Comparison of ENCODE assay signal across 12 cellular contexts in genomic region chr9:90838098-90838497, GRCh38. TPM values are rescaled to one million over a fixed set of nuclear protein-coding genes. Genes with fewer than 3 reads are reported as not detected.
DNase-seq lines count a peak whose midpoint lies in the region; ATAC-seq and TF ChIP-seq lines count a peak whose summit lies in the region.
"Had no signal": no experiment of that assay in that cellular context is flagged by ENCODE, and none has a peak within 500 bp of the region (broad histone marks: within the 10 kb centered on the region; RNA-seq: fewer than 3 reads in every experiment).

No MANE protein-coding gene starts in this region.

- H2BK15ac ChIP-seq in H9 (ENCODE audit: low read depth, low read length) = no peak overlapping the region

- H3K9ac ChIP-seq in BLaER1 (no peak overlapping the region), H9 (ENCODE audit: extremely low read depth, insufficient read length, low read length) (no peak overlapping the region)

- DNase-seq in H9 (peak; percentile 19), RWPE2 (ENCODE audit: low spot score) (no peak), immature natural killer cell (no peak)
- no peak for DNase-seq in stimulated activated CD4-positive, alpha-beta T cell treated with anti-CD3 and anti-CD28 coated beads, Interleukin-12 subunit alpha, Interleukin-12 subunit beta, amount 100 ng/mL, for 4 hours
- DNase-seq in activated CD4-positive, alpha-beta T cell treated with anti-CD3 and anti-CD28 coated beads for 48 hours = no peak
- DNase-seq: stimulated activated naive CD8-positive, alpha-beta T cell treated with anti-CD3 and anti-CD28 coated beads, Interleukin-15, Interleukin-2, amounts not matched to agents 100 U/mL and 50 U/mL, for 24 hours had no signal

- H3K27ac ChIP-seq in BLaER1 = peak overlapping the region; percentile 31; the same call in 1 of the 2 replicates
- H3K27ac ChIP-seq in H9 (ENCODE audit: insufficient read length, low read depth, low read length) = no peak overlapping the region
- H3K27ac ChIP-seq in RWPE2 (ENCODE audit: poor library complexity, severe bottlenecking) = no peak overlapping the region
- H3K27ac ChIP-seq: right atrium auricular region had no signal

- peaks cover 66% of the 10 kb centered on the region for H4K20me1 ChIP-seq in BLaER1
- no peaks in the 10 kb centered on the region for H4K20me1 ChIP-seq in H9 (ENCODE audit: control insufficient read depth, insufficient read depth, insufficient read length)

- no peak overlapping the region for H3K4me3 ChIP-seq in BLaER1
- H3K4me3 ChIP-seq in RWPE2 (ENCODE audit: severe bottlenecking) = no peak overlapping the region
- H3K4me3 ChIP-seq: right atrium auricular region had no signal

- no peak overlapping the region for H4K8ac ChIP-seq in H9 (replicated peaks; ENCODE audit: insufficient read length, low read depth, low read length)

- H3K4me2 ChIP-seq in BLaER1 (peak overlapping the region; percentile 76), H9 (ENCODE audit: insufficient read depth, insufficient read length, low read length) (no peak overlapping the region)

- H3K4me3 Mint-ChIP-seq in H9 (no peak overlapping the region), immature natural killer cell (peak overlapping the region in 2 of 5 donors; percentile 23 to 28)
- H3K4me3 Mint-ChIP-seq: activated naive CD4-positive, alpha-beta T cell treated with anti-CD3 and anti-CD28 coated beads, Interleukin-2, amount 50 U/mL, for 24 hours had no signal

- H3K27me3 Mint-ChIP-seq in H9 (ENCODE audit: low read depth) (no peaks in the 10 kb centered on the region), immature natural killer cell (ENCODE audit: low read depth in 3 of 3) (peaks cover 0 to 5% (median 2%) of the 10 kb centered on the region in 3 donors)

- no peak overlapping the region for H2BK120ac ChIP-seq in H9 (ENCODE audit: low read depth, low read length, poor library complexity, severe bottlenecking)

- no peak overlapping the region for H3K56ac ChIP-seq in H9 (ENCODE audit: insufficient read length, low read depth, low read length)

- H2AFZ ChIP-seq in H9 (ENCODE audit: low read length) = no peak overlapping the region

- no peak overlapping the region for H2BK20ac ChIP-seq in H9 (ENCODE audit: low read depth, low read length, poor library complexity, severe bottlenecking)

- H3K14ac ChIP-seq in H9 (ENCODE audit: insufficient read depth, low read length) = no peak overlapping the region

- H3K27ac Mint-ChIP-seq in H9 (peak overlapping the region in 1 of 3 experiments; percentile 7; a peak in 1 of 7 replicates), immature natural killer cell (peak overlapping the region in 5 of 6 donors; percentile 15 to 77 (median 65))
- H3K27ac Mint-ChIP-seq: activated naive CD4-positive, alpha-beta T cell treated with anti-CD3 and anti-CD28 coated beads, Interleukin-2, amount 50 U/mL, for 24 hours had no signal

- H3K36me3 Mint-ChIP-seq in H9 (ENCODE audit: insufficient read depth in 1 of 3, low read depth in 3 of 3) (peaks cover 0 to 2% (median 0%) of the 10 kb centered on the region in 3 experiments; a peak in 2 of 7 replicates), immature natural killer cell (peaks cover 0 to 3% (median 0%) of the 10 kb centered on the region in 3 donors)
- H3K36me3 Mint-ChIP-seq: activated naive CD4-positive, alpha-beta T cell treated with anti-CD3 and anti-CD28 coated beads, Interleukin-2, amount 50 U/mL, for 24 hours had no signal

- TF ChIP-seq CTCF in H9 (conservative IDR thresholded peaks at IDR 0.05) (peak; percentile 44; the same call in 2 of the 3 replicates), RWPE2 (IDR thresholded peaks at IDR 0.05; ENCODE audit: poor library complexity, severe bottlenecking) (no peak)

- no peak overlapping the region for H2BK5ac ChIP-seq in H9 (ENCODE audit: insufficient read length, low read length)

- H3K36me3 ChIP-seq in BLaER1 (peaks cover 59% of the 10 kb centered on the region), RWPE2 (ENCODE audit: low read depth) (no peaks in the 10 kb centered on the region)
- H3K36me3 ChIP-seq: right atrium auricular region had no signal

- ATAC-seq in RWPE2 (ENCODE audit: low read depth) (0 out of 3 replicates have a peak, but pooled peaks have one; percentile 33), GM19351 (IDR thresholded peaks at IDR 0.05; ENCODE audit: unreplicated experiment) (no peak), HG02970 (IDR thresholded peaks at IDR 0.05; ENCODE audit: low FRiP score, unreplicated experiment) (no peak)
- ATAC-seq: stimulated activated naive CD8-positive, alpha-beta T cell treated with anti-CD3 and anti-CD28 coated beads, Interleukin-15, Interleukin-2, amounts not matched to agents 100 U/mL and 50 U/mL, for 24 hours had no signal

- no peaks in the 10 kb centered on the region for H3K79me1 ChIP-seq in H9 (ENCODE audit: insufficient read depth, low read depth, low read length, poor library complexity, severe bottlenecking)

- H4K91ac ChIP-seq in H9 (ENCODE audit: insufficient read length, low read depth, low read length) = no peak overlapping the region

- H3K4me1 ChIP-seq in BLaER1 = peaks cover 84% of the 10 kb centered on the region
- no peaks in the 10 kb centered on the region for H3K4me1 ChIP-seq in H9 (ENCODE audit: insufficient read depth, low read length)
- no peaks in the 10 kb centered on the region for H3K4me1 ChIP-seq in RWPE2 (ENCODE audit: insufficient read depth, poor library complexity, severe bottlenecking)
- H3K4me1 ChIP-seq: right atrium auricular region had no signal

- H3K23me2 ChIP-seq in H9 (ENCODE audit: insufficient read length, low read depth, low read length, poor library complexity, severe bottlenecking) = no peaks in the 10 kb centered on the region

- no peak overlapping the region for H3K18ac ChIP-seq in H9 (ENCODE audit: insufficient read length, low read depth, low read length)

- no peak overlapping the region for H2BK12ac ChIP-seq in H9 (ENCODE audit: insufficient read length, low read depth, low read length)

- no peak overlapping the region for H3K4ac ChIP-seq in H9 (ENCODE audit: low read depth, low read length)

- H4K5ac ChIP-seq in H9 (ENCODE audit: insufficient read length, low read depth, low read length) = no peak overlapping the region

- no peak overlapping the region for H3K23ac ChIP-seq in H9 (ENCODE audit: insufficient read length, low read depth, low read length)

- H3K9me3 Mint-ChIP-seq in H9 = peaks cover 0 to 2% of the 10 kb centered on the region in 2 experiments; a peak in 1 of 5 replicates
- no peaks in the 10 kb centered on the region for H3K9me3 Mint-ChIP-seq in immature natural killer cell
- H3K9me3 Mint-ChIP-seq: activated naive CD4-positive, alpha-beta T cell treated with anti-CD3 and anti-CD28 coated beads, Interleukin-2, amount 50 U/mL, for 24 hours had no signal

- H3T11ph ChIP-seq in H9 (ENCODE audit: low read length) = no peak overlapping the region

- H3K27me3 ChIP-seq in BLaER1 (no peaks in the 10 kb centered on the region), H9 (ENCODE audit: insufficient read depth, low read length) (no peaks in the 10 kb centered on the region), RWPE2 (ENCODE audit: insufficient read depth, poor library complexity, severe bottlenecking) (no peaks in the 10 kb centered on the region)
- H3K27me3 ChIP-seq: right atrium auricular region had no signal

- H3K79me2 ChIP-seq in H9 (ENCODE audit: insufficient read depth, low read length) = no peaks in the 10 kb centered on the region

- no CpG with 5 or more reads among the region's 2 CpGs for WGBS in H9 (ENCODE audit: extremely low coverage, insufficient read length, low lambda C conversion rate)

- H3K4me1 Mint-ChIP-seq in H9 (no peaks in the 10 kb centered on the region), immature natural killer cell (peaks cover 24 to 48% of the 10 kb centered on the region in 2 donors)

- H2AK5ac ChIP-seq in H9 (ENCODE audit: insufficient read length, low read length) = no peak overlapping the region

- H3K9me3 ChIP-seq in BLaER1 (peaks cover 2% of the 10 kb centered on the region; the same call in 1 of the 2 replicates), H9 (ENCODE audit: control insufficient read depth, low read depth, low read length) (no peaks in the 10 kb centered on the region), RWPE2 (ENCODE audit: severe bottlenecking) (no peaks in the 10 kb centered on the region)
- H3K9me3 ChIP-seq: right atrium auricular region had no signal

RNA-seq across cellular contexts. Expression of gene SYK, which starts 36.5 kb away (rescaled TPM):
- total RNA-seq in H9 (2021) = 7.9 and 8.0 TPM in 2 replicates
- polyA plus RNA-seq in immature natural killer cell = 100 to 1,000 TPM in 1 of 3 donors, 10 to 100 TPM in 2; 50.1 to 125 (median 82.6) TPM
- polyA plus RNA-seq: BJ had no signal
